In the genomic region with DNA sequence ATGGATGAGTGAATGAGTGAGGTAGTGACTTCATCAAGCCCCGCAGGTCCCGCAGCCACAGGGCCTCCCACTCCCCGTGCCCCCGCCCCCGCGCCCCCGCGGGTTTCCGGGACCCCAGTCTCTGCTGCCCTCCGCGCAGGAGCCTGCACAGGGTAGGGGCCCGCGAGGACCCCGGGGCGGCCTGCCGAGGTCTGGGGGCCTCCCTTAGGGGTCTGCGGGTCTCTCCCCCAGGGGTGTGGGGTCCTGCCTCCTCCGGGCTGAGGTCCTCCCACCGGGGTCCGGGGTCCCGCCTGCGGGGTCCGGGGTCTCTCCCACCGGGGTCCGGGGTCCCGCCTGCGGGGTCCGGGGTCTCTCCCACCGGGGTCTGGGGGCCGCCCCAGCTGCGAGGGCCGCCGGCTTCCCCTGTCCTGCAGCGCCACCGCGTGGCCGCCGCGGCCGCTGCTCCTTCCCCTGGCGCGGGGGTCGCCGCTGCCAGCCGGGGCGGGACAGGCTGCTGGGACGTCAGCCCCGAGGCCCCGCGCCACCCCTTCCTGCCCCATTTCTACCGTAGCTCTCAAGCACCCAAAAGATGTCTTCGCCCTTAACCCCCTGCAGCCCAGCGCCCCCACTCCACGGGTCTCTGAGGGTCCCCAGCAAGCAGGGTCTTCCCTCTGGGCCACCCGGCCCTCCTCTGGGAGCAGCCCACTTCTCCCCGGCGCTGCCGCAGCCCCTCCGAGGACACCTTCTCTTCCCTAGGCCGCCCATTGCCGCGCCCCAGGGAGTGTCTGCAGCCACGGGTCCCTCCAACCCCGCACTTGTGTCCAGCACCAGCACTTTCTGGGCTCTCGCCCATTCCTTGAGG, we compare ENCODE assay signal across 8 cellular contexts. TPM values are rescaled to one million over a fixed set of nuclear protein-coding genes. Genes with fewer than 3 reads are reported as not detected.
DNase-seq lines count a peak whose midpoint lies in the region; ATAC-seq and TF ChIP-seq lines count a peak whose summit lies in the region.

No MANE protein-coding gene starts in this region.

- no peaks in the 10 kb centered on the region for H3K9me3 Mint-ChIP-seq in activated B cell treated with CpG ODN at 0.5 μM for 24 hours
- no peaks in the 10 kb centered on the region for H3K9me3 Mint-ChIP-seq in osteocyte (ENCODE audit: unreplicated experiment)

- TF ChIP-seq CTCF in 22Rv1 (IDR thresholded peaks at IDR 0.05), result peak; percentile 90
- TF ChIP-seq CTCF in GM13976 (IDR thresholded peaks at IDR 0.05; ENCODE audit: borderline replicate concordance, control extremely low read depth, extremely low read depth, insufficient read depth, missing control alignments), result peak; percentile 85
- peak; percentile 19 for TF ChIP-seq CTCF in activated B cell treated with CpG ODN at 0.5 μM for 24 hours (IDR thresholded peaks at IDR 0.05)
- peak; percentile 2 for TF ChIP-seq CTCF in epithelial cell of esophagus (IDR thresholded peaks at IDR 0.05; ENCODE audit: insufficient read depth, low read depth, low read length, missing control alignments)
- TF ChIP-seq CTCF in osteocyte (IDR thresholded peaks at IDR 0.05), result peak; percentile 100

- in situ Hi-C loops in GM13976 (cut with MboI; ENCODE audit: low sequenced_read_pairs, unreplicated experiment), result no loop called here

- ATAC-seq in activated B cell treated with CpG ODN at 0.5 μM for 24 hours (ENCODE audit: low read depth) (peak; percentile 74), HG03439 (IDR thresholded peaks at IDR 0.05; ENCODE audit: unreplicated experiment) (no peak), HG02588 (IDR thresholded peaks at IDR 0.05; ENCODE audit: unreplicated experiment) (no peak)

- H3K4me1 Mint-ChIP-seq in activated B cell treated with CpG ODN at 0.5 μM for 24 hours (peaks cover 7% of the 10 kb centered on the region), osteocyte (ENCODE audit: unreplicated experiment) (peaks cover 14% of the 10 kb centered on the region)

- H3K27me3 Mint-ChIP-seq in activated B cell treated with CpG ODN at 0.5 μM for 24 hours (peaks cover 15% of the 10 kb centered on the region), osteocyte (ENCODE audit: unreplicated experiment) (no peaks in the 10 kb centered on the region)

- DNase-seq in GM13976 (ENCODE audit: low spot score), result peak; percentile 86
- DNase-seq in activated B cell treated with CpG ODN at 0.5 μM for 24 hours, result peak; percentile 61
- DNase-seq in epithelial cell of esophagus (ENCODE audit: low read depth), result no peak
- no peak for DNase-seq in osteocyte (ENCODE audit: extremely low spot score, unreplicated experiment)
- no peak for DNase-seq in globus pallidus (ENCODE audit: low spot score)

- H3K27ac ChIP-seq in 22Rv1, result no peak overlapping the region

- H3K4me3 Mint-ChIP-seq in activated B cell treated with CpG ODN at 0.5 μM for 24 hours (peak overlapping the region; percentile 2), osteocyte (ENCODE audit: unreplicated experiment) (no peak overlapping the region)

- H3K36me3 Mint-ChIP-seq in activated B cell treated with CpG ODN at 0.5 μM for 24 hours (ENCODE audit: low read depth) (no peaks in the 10 kb centered on the region), osteocyte (ENCODE audit: unreplicated experiment) (no peaks in the 10 kb centered on the region)

- H3K27ac Mint-ChIP-seq in activated B cell treated with CpG ODN at 0.5 μM for 24 hours, result no peak overlapping the region
- no peak overlapping the region for H3K27ac Mint-ChIP-seq in osteocyte (ENCODE audit: unreplicated experiment)

- CTCF ChIA-PET in activated B cell treated with CpG ODN at 0.5 μM for 24 hours (lab: Charles Lee), result interaction anchor here (0.9 to 1.0 kb wide), 2 partner anchors 115 to 554 kb away, joined by 5 to 15 read pairs; no protein-coding TSS in a partner anchor

- no peak overlapping the region for H3K4me3 ChIP-seq in epithelial cell of esophagus (ENCODE audit: low read length)

- intact Hi-C loops in activated B cell treated with CpG ODN at 0.5 μM for 24 hours (cut with micrococcal nuclease), result loop anchor here (1.0 to 5.0 kb wide), 3 partner anchors 115 to 784 kb away; no protein-coding TSS in a partner anchor

- POLR2A ChIA-PET in activated B cell treated with CpG ODN at 0.5 μM for 24 hours (lab: Charles Lee), result no interaction called here

RNA-seq across cellular contexts. Expression of a gene that starts 10.4 kb away (rescaled TPM):
- total RNA-seq in activated B cell treated with CpG ODN at 0.5 μM for 24 hours (35.1 and 36.6 TPM in 2 replicates), osteocyte (31.1 and 35.9 TPM in 2 replicates)

RNA-seq across cellular contexts. Expression of a gene that starts 53.7 kb away (rescaled TPM):
- total RNA-seq in activated B cell treated with CpG ODN at 0.5 μM for 24 hours (5.3 and 6.8 TPM in 2 replicates), osteocyte (24.4 and 29.0 TPM in 2 replicates)

Comparison
In these comparisons a context has a peak if more than half of its experiments do, and no peak if none do; other contexts are left out.
1. CTCF ChIP-seq: peak in every context shown above with its lines; median percentile 100 in osteocyte; 90 in 22Rv1; 85 in GM13976; 19 in activated B cell treated with CpG ODN at 0.5 μM for 24 hours; 2 in epithelial cell of esophagus.
2. DNase-seq: peak in GM13976 (single experiment) and activated B cell treated with CpG ODN at 0.5 μM for 24 hours (single experiment); none in epithelial cell of esophagus (single experiment), osteocyte (single experiment) and globus pallidus (single experiment).